ENCODE assay signal across 13 cellular contexts in the genomic region with DNA sequence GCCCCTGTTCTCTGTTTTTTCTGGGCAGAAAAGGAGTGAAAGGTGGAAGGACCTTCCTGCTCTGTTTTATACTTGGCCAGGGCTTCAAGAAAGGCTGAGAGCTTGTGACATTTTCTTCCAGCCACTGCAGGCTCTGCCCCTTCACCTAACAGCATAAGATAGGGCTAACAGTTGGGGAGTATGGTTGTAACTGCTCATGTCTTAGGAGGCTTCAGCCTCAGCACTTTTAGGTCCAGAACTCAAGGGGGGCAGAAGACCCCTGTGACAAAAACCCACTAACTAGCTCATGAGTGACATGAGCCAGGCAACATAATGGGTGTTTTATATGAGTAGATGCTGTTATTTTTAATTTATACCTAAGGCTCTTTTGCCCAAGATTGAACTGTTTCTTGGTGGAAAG. TPM values are rescaled to one million over a fixed set of nuclear protein-coding genes. Genes with fewer than 3 reads are reported as not detected.
A peak's percentile ranks its signal among the peaks of the same experiment; 100 is the strongest.
DNase-seq lines count a peak whose midpoint lies in the region; ATAC-seq, FAIRE-seq and TF ChIP-seq lines count a peak whose summit lies in the region.
"Had no signal": no experiment of that assay in that cellular context is flagged by ENCODE, and none has a peak within 500 bp of the region (broad histone marks: within the 10 kb centered on the region; RNA-seq: fewer than 3 reads in every experiment).

No MANE protein-coding gene starts in this region.

- H3K4me1 Mint-ChIP-seq in activated T-cell treated with anti-CD3 and anti-CD28 coated beads, Interleukin-2, amount 50 U/mL, for 4 hours (ENCODE audit: low read depth) = peaks cover 35% of the 10 kb centered on the region

- H3K4me1 ChIP-seq in HepG2 (ENCODE audit: insufficient read depth, low read length) (peaks cover 64% of the 10 kb centered on the region), right lobe of liver (peaks cover 0 to 44% (median 4%) of the 10 kb centered on the region in 4 donors), gastroesophageal sphincter (peaks cover 0 to 65% (median 33%) of the 10 kb centered on the region in 3 donors), tibial nerve (peaks cover 0 to 50% (median 34%) of the 10 kb centered on the region in 4 donors)
- H3K4me1 ChIP-seq: SJCRH30 had no signal

- intact Hi-C loops in HepG2 (cut with micrococcal nuclease; ENCODE audit: unreplicated experiment) = no loop called here
- intact Hi-C loops in right lobe of liver (cut with DNase I) = no loop called here

- H3K4me2 ChIP-seq in HepG2 (ENCODE audit: low read depth, low read length) = no peak overlapping the region

- CTCF ChIA-PET in HepG2 (lab: Yijun Ruan, JAX; ENCODE audit: low intra/inter-chr PET ratio, low total read pairs) = no interaction called here

- H3K36me3 ChIP-seq in HepG2 (replicated peaks in 1 of 2; ENCODE audit: control insufficient read depth in 1 of 2, insufficient read depth in 2 of 2, low read length in 2 of 2) (peaks cover 35 to 57% of the 10 kb centered on the region in 2 experiments), right lobe of liver (peaks cover 15 to 53% (median 31%) of the 10 kb centered on the region in 4 donors), gastroesophageal sphincter (peaks cover 0 to 73% of the 10 kb centered on the region in 2 donors), tibial nerve (peaks cover 3 to 71% (median 30%) of the 10 kb centered on the region in 3 donors)

- TF ChIP-seq CTCF in HepG2 (CRISPR knock-in tag; IDR thresholded peaks at IDR 0.05) (no peak), right lobe of liver (IDR thresholded peaks at IDR 0.05) (no peak), gastroesophageal sphincter (IDR thresholded peaks at IDR 0.05) (no peak), tibial nerve (IDR thresholded peaks at IDR 0.05) (no peak)

- POLR2A ChIA-PET in HepG2 (lab: Yijun Ruan, JAX) = interaction anchor here (1.0 to 9.1 kb wide), 2 partner anchors 9 to 20 kb away, joined by 3 to 120 read pairs; a partner anchor contains a TSS

- no TSS peak for BruUV-seq in HepG2 (replicated peaks; lab: Mats Ljungman, UMichigan)

- H3K36me3 Mint-ChIP-seq in activated T-cell treated with anti-CD3 and anti-CD28 coated beads, Interleukin-2, amount 50 U/mL, for 4 hours (ENCODE audit: insufficient read depth) = peaks cover 41% of the 10 kb centered on the region

- H3K4me3 ChIP-seq in HepG2 (replicated peaks in 1 of 3; ENCODE audit: insufficient read depth in 1 of 3, low read depth in 2 of 3, low read length in 3 of 3) (no peak overlapping the region), right lobe of liver (no peak overlapping the region), gastroesophageal sphincter (peak overlapping the region in 1 of 2 donors; percentile 38), tibial nerve (no peak overlapping the region)
- H3K4me3 ChIP-seq: body of pancreas, pancreas, SJCRH30 had no signal

- H3K79me2 ChIP-seq in HepG2 (ENCODE audit: insufficient read depth, low read length) = peaks cover 40% of the 10 kb centered on the region

- H3K4me3 Mint-ChIP-seq in activated T-cell treated with anti-CD3 and anti-CD28 coated beads, Interleukin-2, amount 50 U/mL, for 4 hours = no peak overlapping the region

- DNase-seq in HepG2 (ENCODE audit: low spot score) = no peak
- DNase-seq in right lobe of liver = no peak
- no peak for DNase-seq in tibial nerve (ENCODE audit: low spot score in 2 of 2)
- no peak for DNase-seq in activated T-cell treated with anti-CD3 and anti-CD28 coated beads, Interleukin-2, amount 50 U/mL, for 4 hours
- DNase-seq in NOMO-1 treated with dmso at 0.1 percent for 144 hours (lab: John Stamatoyannopoulos, UW; ENCODE audit: unreplicated experiment) = no peak
- DNase-seq: body of pancreas, Kasumi-1, SJCRH30 had no signal

- H3K27me3 ChIP-seq in HepG2 (ENCODE audit: control insufficient read depth in 1 of 2, insufficient read depth in 2 of 2, low read length in 2 of 2) = peaks cover 0 to 2% of the 10 kb centered on the region in 2 experiments; a peak in 1 of 5 replicates
- no peaks in the 10 kb centered on the region for H3K27me3 ChIP-seq in right lobe of liver
- no peaks in the 10 kb centered on the region for H3K27me3 ChIP-seq in gastroesophageal sphincter
- H3K27me3 ChIP-seq in tibial nerve = no peaks in the 10 kb centered on the region
- H3K27me3 ChIP-seq: body of pancreas, pancreas, SJCRH30 had no signal

- in situ Hi-C loops in HepG2 (cut with HindIII; ENCODE audit: extremely low pct_ligation_motif_present, low pct_unique_long_range_greater_than_20kb) = no loop called here

- no peaks in the 10 kb centered on the region for H3K9me3 Mint-ChIP-seq in activated T-cell treated with anti-CD3 and anti-CD28 coated beads, Interleukin-2, amount 50 U/mL, for 4 hours

- no peak overlapping the region for H2AFZ ChIP-seq in HepG2 (ENCODE audit: low read length)

- H3K9me3 ChIP-seq in HepG2 (ENCODE audit: low read length) (no peaks in the 10 kb centered on the region), right lobe of liver (no peaks in the 10 kb centered on the region), gastroesophageal sphincter (no peaks in the 10 kb centered on the region), tibial nerve (no peaks in the 10 kb centered on the region)
- H3K9me3 ChIP-seq: body of pancreas, pancreas, SJCRH30 had no signal

- no peak for TF ChIP-seq EP300 in HepG2 (IDR thresholded peaks at IDR 0.05; ENCODE audit: low read depth in 2 of 2, low read length in 2 of 2)
- no peak for TF ChIP-seq EP300 in HepG2 (CRISPR knock-in tag; IDR thresholded peaks at IDR 0.05; ENCODE audit: borderline replicate concordance)
- TF ChIP-seq EP300 in gastroesophageal sphincter (IDR thresholded peaks at IDR 0.05) = no peak
- no peak for TF ChIP-seq EP300 in tibial nerve (IDR thresholded peaks at IDR 0.05)

- no peak overlapping the region for H3K9ac ChIP-seq in HepG2 (ENCODE audit: insufficient read depth, low read depth, low read length)

- FAIRE-seq in HepG2 (lab: Jason Lieb, UNC) = no peak
- FAIRE-seq: H54, pancreas had no signal

- no peaks in the 10 kb centered on the region for H3K27me3 Mint-ChIP-seq in activated T-cell treated with anti-CD3 and anti-CD28 coated beads, Interleukin-2, amount 50 U/mL, for 4 hours (ENCODE audit: low read depth)

- peaks cover 71% of the 10 kb centered on the region for H4K20me1 ChIP-seq in HepG2 (ENCODE audit: insufficient read depth, low read length)

- ATAC-seq in HepG2 = no peak
- no peak for ATAC-seq in right lobe of liver
- no peak for ATAC-seq in gastroesophageal sphincter
- no peak for ATAC-seq in activated T-cell treated with anti-CD3 and anti-CD28 coated beads, Interleukin-2, amount 50 U/mL, for 4 hours
- ATAC-seq: body of pancreas, left colon, pancreas had no signal

- TF ChIP-seq POLR2A in HepG2 (IDR thresholded peaks at IDR 0.05; ENCODE audit: insufficient read depth in 1 of 2, low read depth in 2 of 2, low read length in 2 of 2) (no peak), right lobe of liver (IDR thresholded peaks at IDR 0.05) (no peak), gastroesophageal sphincter (IDR thresholded peaks at IDR 0.05) (no peak), tibial nerve (IDR thresholded peaks at IDR 0.05) (no peak)

- H3K27ac ChIP-seq in HepG2 (ENCODE audit: extremely low read length, insufficient read depth, low read length) (no peak overlapping the region), right lobe of liver (no peak overlapping the region), gastroesophageal sphincter (peak overlapping the region in 3 of 4 donors; percentile 79 to 99 (median 97)), tibial nerve (peak overlapping the region in 1 of 4 donors; percentile 57)
- H3K27ac ChIP-seq: body of pancreas, C4-2B, pancreas, SJCRH30 had no signal

- TF ChIP-seq RAD21 in HepG2 (CRISPR knock-in tag; IDR thresholded peaks at IDR 0.05) = no peak

RNA-seq across cellular contexts. Expression of a gene that starts 4.9 kb away (rescaled TPM):
- total RNA-seq in HepG2 (2016; rRNA removed; fragmentation: Illumina TruSeq; extraction: Trizol) (925 and 999 TPM in 2 replicates), right lobe of liver (100 to 1,000 TPM; 113 to 580 (median 345) TPM), gastroesophageal sphincter (1,000 to 10,000 TPM; 1,018 to 1,914 (median 1,258) TPM), tibial nerve (100 to 1,000 TPM; 474 to 649 (median 487) TPM)
- total RNA-seq in HepG2 (2016; cell fraction: cytosol; rRNA removed; fragmentation: Illumina TruSeq; extraction: Trizol; ENCODE audit: low read depth) = 363 and 383 TPM in 2 replicates
- total RNA-seq in HepG2 (2016; cell fraction: insoluble cytoplasmic fraction; rRNA removed; fragmentation: Illumina TruSeq; extraction: Trizol) = 919 and 949 TPM in 2 replicates
- 400 and 482 TPM in 2 replicates for total RNA-seq in HepG2 (2016; cell fraction: membrane; rRNA removed; fragmentation: Illumina TruSeq; extraction: Trizol)
- total RNA-seq in HepG2 (2016; cell fraction: nucleus; rRNA removed; fragmentation: Illumina TruSeq; extraction: Trizol) = 406 and 421 TPM in 2 replicates
- 1,884 and 1,912 TPM in 2 replicates for polyA plus RNA-seq in HepG2 (2011; rRNA removed)
- 1,982 and 2,786 TPM in 2 replicates for polyA plus RNA-seq in HepG2 (2011; cell fraction: cytosol; rRNA removed)
- 1,265 and 1,338 TPM in 2 replicates for polyA plus RNA-seq in HepG2 (2011; cell fraction: nucleus; rRNA removed)
- 2,541 and 2,865 TPM in 2 replicates for polyA plus RNA-seq in HepG2 (2012)
- 565 and 614 TPM in 2 replicates for polyA plus RNA-seq in HepG2 (2016; cell fraction: cytosol; fragmentation: Illumina TruSeq; extraction: Trizol; ENCODE audit: low read depth)
- polyA plus RNA-seq in HepG2 (2016; cell fraction: insoluble cytoplasmic fraction; fragmentation: Illumina TruSeq; extraction: Trizol; ENCODE audit: low read depth) = 1,258 and 1,452 TPM in 2 replicates
- polyA plus RNA-seq in HepG2 (2016; cell fraction: membrane; fragmentation: Illumina TruSeq; extraction: Trizol; ENCODE audit: low read depth) = 559 and 571 TPM in 2 replicates
- polyA plus RNA-seq in HepG2 (2016; cell fraction: nucleus; fragmentation: Illumina TruSeq; extraction: Trizol; ENCODE audit: insufficient read depth, low read depth) = 791 and 794 TPM in 2 replicates
- polyA minus RNA-seq in HepG2 (2011; rRNA and poly(A)+ RNA removed; ENCODE audit: low replicate concordance) = 1,277 and 3,284 TPM in 2 replicates
- 1,933 and 2,188 TPM in 2 replicates for polyA minus RNA-seq in HepG2 (2011; cell fraction: cytosol; rRNA and poly(A)+ RNA removed)
- polyA minus RNA-seq in HepG2 (2011; cell fraction: nucleus; rRNA and poly(A)+ RNA removed) = 380 and 520 TPM in 2 replicates
- total RNA-seq in activated T-cell treated with anti-CD3 and anti-CD28 coated beads, Interleukin-2, amount 50 U/mL, for 4 hours = 1,000 to 10,000 TPM; 2,101 to 2,362 (median 2,220) TPM

RNA-seq across cellular contexts. Expression of a gene that starts 5.3 kb away (rescaled TPM):
- total RNA-seq in HepG2 (2016; rRNA removed; fragmentation: Illumina TruSeq; extraction: Trizol) (176 and 177 TPM in 2 replicates), right lobe of liver (10 to 100 TPM; 43.1 to 59.7 (median 47.0) TPM), gastroesophageal sphincter (10 to 100 TPM; 41.2 to 58.5 (median 48.6) TPM), tibial nerve (10 to 100 TPM; 21.1 to 54.3 (median 34.3) TPM)
- 65.7 and 77.2 TPM in 2 replicates for total RNA-seq in HepG2 (2016; cell fraction: cytosol; rRNA removed; fragmentation: Illumina TruSeq; extraction: Trizol; ENCODE audit: low read depth)
- 171 and 181 TPM in 2 replicates for total RNA-seq in HepG2 (2016; cell fraction: insoluble cytoplasmic fraction; rRNA removed; fragmentation: Illumina TruSeq; extraction: Trizol)
- total RNA-seq in HepG2 (2016; cell fraction: membrane; rRNA removed; fragmentation: Illumina TruSeq; extraction: Trizol) = 128 and 142 TPM in 2 replicates
- 74.9 and 87.3 TPM in 2 replicates for total RNA-seq in HepG2 (2016; cell fraction: nucleus; rRNA removed; fragmentation: Illumina TruSeq; extraction: Trizol)
- polyA plus RNA-seq in HepG2 (2011; rRNA removed) = 220 and 272 TPM in 2 replicates
- 258 and 302 TPM in 2 replicates for polyA plus RNA-seq in HepG2 (2011; cell fraction: cytosol; rRNA removed)
- 210 and 223 TPM in 2 replicates for polyA plus RNA-seq in HepG2 (2011; cell fraction: nucleus; rRNA removed)
- 137 and 191 TPM in 2 replicates for polyA plus RNA-seq in HepG2 (2012)
- 74.4 and 81.5 TPM in 2 replicates for polyA plus RNA-seq in HepG2 (2016; cell fraction: cytosol; fragmentation: Illumina TruSeq; extraction: Trizol; ENCODE audit: low read depth)
- polyA plus RNA-seq in HepG2 (2016; cell fraction: insoluble cytoplasmic fraction; fragmentation: Illumina TruSeq; extraction: Trizol; ENCODE audit: low read depth) = 211 and 227 TPM in 2 replicates
- polyA plus RNA-seq in HepG2 (2016; cell fraction: membrane; fragmentation: Illumina TruSeq; extraction: Trizol; ENCODE audit: low read depth) = 119 and 131 TPM in 2 replicates
- 198 and 202 TPM in 2 replicates for polyA plus RNA-seq in HepG2 (2016; cell fraction: nucleus; fragmentation: Illumina TruSeq; extraction: Trizol; ENCODE audit: insufficient read depth, low read depth)
- polyA minus RNA-seq in HepG2 (2011; rRNA and poly(A)+ RNA removed; ENCODE audit: low replicate concordance) = 448 and 594 TPM in 2 replicates
- polyA minus RNA-seq in HepG2 (2011; cell fraction: cytosol; rRNA and poly(A)+ RNA removed) = 140 and 151 TPM in 2 replicates
- polyA minus RNA-seq in HepG2 (2011; cell fraction: nucleus; rRNA and poly(A)+ RNA removed) = 46.2 and 53.8 TPM in 2 replicates
- 100 to 1,000 TPM; 147 to 164 (median 152) TPM for total RNA-seq in activated T-cell treated with anti-CD3 and anti-CD28 coated beads, Interleukin-2, amount 50 U/mL, for 4 hours

RNA-seq across cellular contexts. Expression of a gene that starts 21.2 kb away (rescaled TPM):
- 0.24 TPM in 1 of 2 replicates, not detected in the other for total RNA-seq in HepG2 (2016; rRNA removed; fragmentation: Illumina TruSeq; extraction: Trizol)
- 0.09 and 0.20 TPM in 2 replicates for total RNA-seq in HepG2 (2016; cell fraction: cytosol; rRNA removed; fragmentation: Illumina TruSeq; extraction: Trizol; ENCODE audit: low read depth)
- total RNA-seq in HepG2 (2016; cell fraction: insoluble cytoplasmic fraction; rRNA removed; fragmentation: Illumina TruSeq; extraction: Trizol) = 0.16 and 0.37 TPM in 2 replicates
- total RNA-seq in HepG2 (2016; cell fraction: membrane; rRNA removed; fragmentation: Illumina TruSeq; extraction: Trizol) = 0.21 and 0.22 TPM in 2 replicates
- 0.25 and 0.47 TPM in 2 replicates for total RNA-seq in HepG2 (2016; cell fraction: nucleus; rRNA removed; fragmentation: Illumina TruSeq; extraction: Trizol)
- polyA plus RNA-seq in HepG2 (2011; rRNA removed) = 0.42 and 0.51 TPM in 2 replicates
- polyA plus RNA-seq in HepG2 (2011; cell fraction: cytosol; rRNA removed) = 0.08 and 0.24 TPM in 2 replicates
- 1.6 and 1.8 TPM in 2 replicates for polyA plus RNA-seq in HepG2 (2011; cell fraction: nucleus; rRNA removed)
- polyA plus RNA-seq in HepG2 (2012) = 0.36 and 0.44 TPM in 2 replicates
- polyA plus RNA-seq in HepG2 (2016; cell fraction: cytosol; fragmentation: Illumina TruSeq; extraction: Trizol; ENCODE audit: low read depth) = 0.35 and 0.51 TPM in 2 replicates
- polyA plus RNA-seq in HepG2 (2016; cell fraction: insoluble cytoplasmic fraction; fragmentation: Illumina TruSeq; extraction: Trizol; ENCODE audit: low read depth) = 0.25 and 0.34 TPM in 2 replicates
- 0.39 and 0.63 TPM in 2 replicates for polyA plus RNA-seq in HepG2 (2016; cell fraction: membrane; fragmentation: Illumina TruSeq; extraction: Trizol; ENCODE audit: low read depth)
- 0.78 and 1.4 TPM in 2 replicates for polyA plus RNA-seq in HepG2 (2016; cell fraction: nucleus; fragmentation: Illumina TruSeq; extraction: Trizol; ENCODE audit: insufficient read depth, low read depth)
- polyA minus RNA-seq in HepG2 (2011; rRNA and poly(A)+ RNA removed; ENCODE audit: low replicate concordance) = 1.1 TPM in 1 of 2 replicates, not detected in the other
- polyA minus RNA-seq in HepG2 (2011; cell fraction: cytosol; rRNA and poly(A)+ RNA removed) = not detected in 2 replicates
- polyA minus RNA-seq in HepG2 (2011; cell fraction: nucleus; rRNA and poly(A)+ RNA removed) = 0.39 and 0.62 TPM in 2 replicates
- under 1 TPM; 0.37 to 0.68 (median 0.42) TPM for total RNA-seq in right lobe of liver
- under 1 TPM; 0.40 to 0.84 (median 0.45) TPM for total RNA-seq in gastroesophageal sphincter
- 1 to 10 TPM in 1 of 4 donors, under 1 TPM in 2, not detected in 1; 0.66 to 1.5 (median 0.84) TPM for total RNA-seq in tibial nerve
- under 1 TPM; 0.33 to 0.87 (median 0.48) TPM for total RNA-seq in activated T-cell treated with anti-CD3 and anti-CD28 coated beads, Interleukin-2, amount 50 U/mL, for 4 hours

RNA-seq across cellular contexts. Expression of a gene that starts 25.5 kb away (rescaled TPM):
- total RNA-seq in HepG2 (2016; rRNA removed; fragmentation: Illumina TruSeq; extraction: Trizol) (4.8 and 5.4 TPM in 2 replicates), right lobe of liver (10 to 100 TPM; 13.5 to 46.5 (median 21.9) TPM), gastroesophageal sphincter (100 to 1,000 TPM in 1 of 4 donors, 10 to 100 TPM in 3; 76.9 to 105 (median 80.2) TPM), tibial nerve (100 to 1,000 TPM in 2 of 4 donors, 10 to 100 TPM in 2; 81.9 to 197 (median 122) TPM)
- 15.6 and 18.9 TPM in 2 replicates for total RNA-seq in HepG2 (2016; cell fraction: cytosol; rRNA removed; fragmentation: Illumina TruSeq; extraction: Trizol; ENCODE audit: low read depth)
- total RNA-seq in HepG2 (2016; cell fraction: insoluble cytoplasmic fraction; rRNA removed; fragmentation: Illumina TruSeq; extraction: Trizol) = 3.6 and 7.4 TPM in 2 replicates
- total RNA-seq in HepG2 (2016; cell fraction: membrane; rRNA removed; fragmentation: Illumina TruSeq; extraction: Trizol) = 16.8 and 17.0 TPM in 2 replicates
- 3.7 and 3.9 TPM in 2 replicates for total RNA-seq in HepG2 (2016; cell fraction: nucleus; rRNA removed; fragmentation: Illumina TruSeq; extraction: Trizol)
- 47.0 and 63.6 TPM in 2 replicates for polyA plus RNA-seq in HepG2 (2011; rRNA removed)
- 39.4 and 54.7 TPM in 2 replicates for polyA plus RNA-seq in HepG2 (2011; cell fraction: cytosol; rRNA removed)
- polyA plus RNA-seq in HepG2 (2011; cell fraction: nucleus; rRNA removed) = 83.9 and 94.9 TPM in 2 replicates
- polyA plus RNA-seq in HepG2 (2012) = 69.8 and 96.9 TPM in 2 replicates
- polyA plus RNA-seq in HepG2 (2016; cell fraction: cytosol; fragmentation: Illumina TruSeq; extraction: Trizol; ENCODE audit: low read depth) = 32.9 and 34.4 TPM in 2 replicates
- polyA plus RNA-seq in HepG2 (2016; cell fraction: insoluble cytoplasmic fraction; fragmentation: Illumina TruSeq; extraction: Trizol; ENCODE audit: low read depth) = 7.4 and 9.0 TPM in 2 replicates
- polyA plus RNA-seq in HepG2 (2016; cell fraction: membrane; fragmentation: Illumina TruSeq; extraction: Trizol; ENCODE audit: low read depth) = 23.4 and 24.5 TPM in 2 replicates
- 12.2 and 14.9 TPM in 2 replicates for polyA plus RNA-seq in HepG2 (2016; cell fraction: nucleus; fragmentation: Illumina TruSeq; extraction: Trizol; ENCODE audit: insufficient read depth, low read depth)
- polyA minus RNA-seq in HepG2 (2011; rRNA and poly(A)+ RNA removed; ENCODE audit: low replicate concordance) = 4.9 and 32.0 TPM in 2 replicates
- 14.5 and 16.8 TPM in 2 replicates for polyA minus RNA-seq in HepG2 (2011; cell fraction: cytosol; rRNA and poly(A)+ RNA removed)
- polyA minus RNA-seq in HepG2 (2011; cell fraction: nucleus; rRNA and poly(A)+ RNA removed) = 7.6 and 11.2 TPM in 2 replicates
- total RNA-seq in activated T-cell treated with anti-CD3 and anti-CD28 coated beads, Interleukin-2, amount 50 U/mL, for 4 hours = 1 to 10 TPM; 4.4 to 7.2 (median 6.1) TPM

RNA-seq across cellular contexts. Expression of a gene that starts 39.4 kb away (rescaled TPM):
- not detected in 2 replicates for total RNA-seq in HepG2 (2016; rRNA removed; fragmentation: Illumina TruSeq; extraction: Trizol)
- not detected in 2 replicates for total RNA-seq in HepG2 (2016; cell fraction: cytosol; rRNA removed; fragmentation: Illumina TruSeq; extraction: Trizol; ENCODE audit: low read depth)
- total RNA-seq in HepG2 (2016; cell fraction: insoluble cytoplasmic fraction; rRNA removed; fragmentation: Illumina TruSeq; extraction: Trizol) = not detected in 2 replicates
- total RNA-seq in HepG2 (2016; cell fraction: membrane; rRNA removed; fragmentation: Illumina TruSeq; extraction: Trizol) = not detected in 2 replicates
- total RNA-seq in HepG2 (2016; cell fraction: nucleus; rRNA removed; fragmentation: Illumina TruSeq; extraction: Trizol) = not detected in 2 replicates
- 0.24 TPM in 1 of 2 replicates, not detected in the other for polyA plus RNA-seq in HepG2 (2011; rRNA removed)
- not detected in 2 replicates for polyA plus RNA-seq in HepG2 (2011; cell fraction: cytosol; rRNA removed)
- polyA plus RNA-seq in HepG2 (2011; cell fraction: nucleus; rRNA removed) = 0.10 and 0.54 TPM in 2 replicates
- not detected in 2 replicates for polyA plus RNA-seq in HepG2 (2012)
- polyA plus RNA-seq in HepG2 (2016; cell fraction: cytosol; fragmentation: Illumina TruSeq; extraction: Trizol; ENCODE audit: low read depth) = not detected in 2 replicates
- not detected in 2 replicates for polyA plus RNA-seq in HepG2 (2016; cell fraction: insoluble cytoplasmic fraction; fragmentation: Illumina TruSeq; extraction: Trizol; ENCODE audit: low read depth)
- polyA plus RNA-seq in HepG2 (2016; cell fraction: membrane; fragmentation: Illumina TruSeq; extraction: Trizol; ENCODE audit: low read depth) = not detected in 2 replicates
- polyA plus RNA-seq in HepG2 (2016; cell fraction: nucleus; fragmentation: Illumina TruSeq; extraction: Trizol; ENCODE audit: insufficient read depth, low read depth) = not detected in 2 replicates
- 0.72 TPM in 1 of 2 replicates, not detected in the other for polyA minus RNA-seq in HepG2 (2011; rRNA and poly(A)+ RNA removed; ENCODE audit: low replicate concordance)
- polyA minus RNA-seq in HepG2 (2011; cell fraction: cytosol; rRNA and poly(A)+ RNA removed) = not detected in 2 replicates
- polyA minus RNA-seq in HepG2 (2011; cell fraction: nucleus; rRNA and poly(A)+ RNA removed) = not detected in 2 replicates
- total RNA-seq in right lobe of liver = not detected
- not detected for total RNA-seq in gastroesophageal sphincter
- total RNA-seq in tibial nerve = not detected
- under 1 TPM; 0.22 to 0.33 (median 0.32) TPM for total RNA-seq in activated T-cell treated with anti-CD3 and anti-CD28 coated beads, Interleukin-2, amount 50 U/mL, for 4 hours
- total RNA-seq: body of pancreas had no signal

Comparison
In these comparisons a context has a peak if more than half of its experiments do, and no peak if none do; other contexts are left out.
1. H3K27ac ChIP-seq: peak in gastroesophageal sphincter (3 of 4); none in HepG2 (single experiment) and right lobe of liver (0 of 3).